8 cellular contexts compared by ENCODE assay signal in genomic region chr17:66567234-66568170, GRCh38.
DNase-seq lines count a peak whose midpoint lies in the region; ATAC-seq and TF ChIP-seq lines count a peak whose summit lies in the region.

No MANE protein-coding gene starts in this region.

- intact Hi-C loops in right cardiac atrium (cut with DNase I): loop anchor here in 2 of 4 donors (5.0 to 10.0 kb wide), 2 partner anchors 310 to 313 kb away; no protein-coding TSS in a partner anchor
- intact Hi-C loops in gastrocnemius medialis (cut with DNase I; ENCODE audit: low total_unique reads): loop anchor here (1.0 to 5.0 kb wide), 3 partner anchors 105 to 312 kb away; partner anchors contain the start of gene PRKCA

- peak; percentile 43 to 82 (median 78) for TF ChIP-seq CTCF in gastrocnemius medialis (IDR thresholded peaks at IDR 0.05 in 4 of 5, conservative IDR thresholded peaks at IDR 0.05 in 1 of 5)

- ATAC-seq in GM19467 (IDR thresholded peaks at IDR 0.05; ENCODE audit: unreplicated experiment) (peak; percentile 69), right cardiac atrium (peak; percentile 77 to 86), gastrocnemius medialis (peak; percentile 81 to 85), GM18517 (IDR thresholded peaks at IDR 0.05; ENCODE audit: unreplicated experiment) (no peak)

- H3K36me3 ChIP-seq in gastrocnemius medialis: no peaks in the 10 kb centered on the region

- H3K27me3 ChIP-seq in right cardiac atrium (ENCODE audit: control insufficient read depth, insufficient read depth) (no peaks in the 10 kb centered on the region), gastrocnemius medialis (no peaks in the 10 kb centered on the region)

- H3K4me3 ChIP-seq in right cardiac atrium (ENCODE audit: low read length) (no peak overlapping the region), gastrocnemius medialis (no peak overlapping the region)

- in situ Hi-C loops in gastrocnemius medialis (cut with MboI; ENCODE audit: low sequenced_read_pairs in 4 of 4): loop anchor here (10.0 kb wide), 1 partner anchor 313 kb away; no protein-coding TSS in a partner anchor

- DNase-seq in CMK (ENCODE audit: low read depth) (peak; percentile 20), KG1 (lab: John Stamatoyannopoulos, UW) (peak; percentile 58), T follicular helper cell (ENCODE audit: low read depth) (peak; percentile 58), amniotic stem cell (lab: John Stamatoyannopoulos, UW) (peak; percentile 78), right cardiac atrium (peak; percentile 75 to 92 (median 89)), gastrocnemius medialis (peak; percentile 32 to 62)

- H3K4me1 ChIP-seq in right cardiac atrium (ENCODE audit: control insufficient read depth, insufficient read depth, low read length) (no peaks in the 10 kb centered on the region), gastrocnemius medialis (no peaks in the 10 kb centered on the region)

- WGBS in right cardiac atrium: 53% methylated on average over 15 of the region's 15 CpGs

- TF ChIP-seq POLR2A in gastrocnemius medialis (IDR thresholded peaks at IDR 0.05): no peak

- H3K9me3 ChIP-seq in right cardiac atrium (ENCODE audit: control insufficient read depth, low read length): no peaks in the 10 kb centered on the region
- H3K9me3 ChIP-seq in gastrocnemius medialis: no peaks in the 10 kb centered on the region

- H3K27ac ChIP-seq in right cardiac atrium (ENCODE audit: low read length) (no peak overlapping the region), gastrocnemius medialis (no peak overlapping the region)

Comparison
In these comparisons a context has a peak if more than half of its experiments do, and no peak if none do; other contexts are left out.
1. DNase-seq: peak in every context shown above with its lines; median percentile 89 in right cardiac atrium; 78 in amniotic stem cell; 58 in KG1; 58 in T follicular helper cell; 47 in gastrocnemius medialis; 20 in CMK.